In the genomic region with DNA sequence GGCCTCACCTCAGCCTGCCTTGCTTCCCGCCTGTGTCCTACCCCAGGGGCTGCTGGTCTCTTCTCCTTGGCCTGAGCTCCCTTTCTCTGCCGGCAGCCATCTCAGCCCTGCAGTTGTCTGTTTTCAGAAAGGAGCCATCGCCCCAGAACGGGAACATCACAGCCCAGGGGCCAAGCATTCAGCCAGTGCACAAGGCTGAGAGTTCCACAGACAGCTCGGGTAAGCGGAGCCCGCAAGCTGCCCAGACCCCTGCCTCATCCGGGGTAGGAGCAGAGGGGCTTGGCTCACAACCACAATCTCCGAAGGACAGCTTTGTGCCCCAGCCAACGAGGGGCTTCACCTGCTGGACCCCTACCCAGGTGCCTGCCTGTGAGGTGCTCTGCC, we compare ENCODE assay signal across 1 cellular context.
TF ChIP-seq lines count a peak whose summit lies in the region.

No MANE protein-coding gene starts in this region.

TF ChIP-seq in IMR-90, 13 proteins besides CTCF, POLR2A, EP300 and RAD21:
- no peak for TF ChIP-seq MXI1 (IDR thresholded peaks at IDR 0.05; ENCODE audit: borderline replicate concordance, low read depth, low read length)
